ENCODE assay signal across 28 cellular contexts in genomic region chr9:125387861-125388524, GRCh38.
DNase-seq lines count a peak whose midpoint lies in the region; ATAC-seq, FAIRE-seq and TF ChIP-seq lines count a peak whose summit lies in the region.
"Had no signal": no experiment of that assay in that cellular context is flagged by ENCODE, and none has a peak within 500 bp of the region (broad histone marks: within the 10 kb centered on the region; RNA-seq: fewer than 3 reads in every experiment).

No MANE protein-coding gene starts in this region.

- H3K9me3 ChIP-seq in K562 (replicated peaks; ENCODE audit: control insufficient read depth, insufficient read depth, low read depth, low read length) (no peaks in the 10 kb centered on the region), HepG2 (ENCODE audit: low read length) (no peaks in the 10 kb centered on the region), upper lobe of right lung (no peaks in the 10 kb centered on the region)
- H3K9me3 ChIP-seq: HAP-1, SJSA1 had no signal

- POLR2A ChIA-PET in K562 (lab: Yijun Ruan, JAX) = interaction anchor here (0.5 kb wide), 2 partner anchors 791 to 1111 kb away, joined by 3 read pairs; no protein-coding TSS in a partner anchor
- POLR2A ChIA-PET in HepG2 (lab: Yijun Ruan, JAX) = no interaction called here

- 48% methylated on average over 14 of the region's 14 CpGs for WGBS in K562 (ENCODE audit: insufficient coverage, low coverage, missing lambda C conversion rate)
- 66% methylated on average over 13 of the region's 14 CpGs for WGBS in HepG2 (ENCODE audit: low lambda C conversion rate)

- no peak overlapping the region for H3K4me3 ChIP-seq in K562
- H3K4me3 ChIP-seq in HepG2 (replicated peaks in 1 of 3; ENCODE audit: insufficient read depth in 1 of 3, low read depth in 2 of 3, low read length in 3 of 3) = no peak overlapping the region
- no peak overlapping the region for H3K4me3 ChIP-seq in upper lobe of right lung
- H3K4me3 ChIP-seq: HAP-1, SJSA1 had no signal

- BruUV-seq in K562 (replicated peaks; lab: Mats Ljungman, UMichigan) = no TSS peak
- no TSS peak for BruUV-seq in HepG2 (replicated peaks; lab: Mats Ljungman, UMichigan)

- no peaks in the 10 kb centered on the region for H3K36me3 Mint-ChIP-seq in natural killer cell
- H3K36me3 Mint-ChIP-seq: CD8-positive, alpha-beta T cell had no signal

- peak overlapping the region in 1 of 2 experiments; percentile 55; a peak in 2 of 4 replicates for H3K9ac ChIP-seq in K562 (ENCODE audit: insufficient read depth in 1 of 2, low read depth in 2 of 2, low read length in 2 of 2)
- no peak overlapping the region for H3K9ac ChIP-seq in HepG2 (ENCODE audit: insufficient read depth, low read depth, low read length)

- no peak for TF ChIP-seq POLR2A in K562 (conservative IDR thresholded peaks at IDR 0.05)
- no peak for TF ChIP-seq POLR2A in HepG2 (IDR thresholded peaks at IDR 0.05; ENCODE audit: insufficient read depth in 1 of 2, low read depth in 2 of 2, low read length in 2 of 2)

- intact Hi-C loops in K562 (cut with micrococcal nuclease) = no loop called here
- intact Hi-C loops in HepG2 (cut with micrococcal nuclease; ENCODE audit: unreplicated experiment) = no loop called here
- intact Hi-C loops in upper lobe of right lung (cut with DNase I) = no loop called here
- intact Hi-C loops in natural killer cell (cut with micrococcal nuclease) = no loop called here

- no peak for TF ChIP-seq RAD21 in K562 (CRISPR knock-in tag; conservative IDR thresholded peaks at IDR 0.05 in 1 of 2, IDR thresholded peaks at IDR 0.05 in 1 of 2)
- TF ChIP-seq RAD21 in HepG2 (CRISPR knock-in tag; IDR thresholded peaks at IDR 0.05) = no peak

- H4K20me1 ChIP-seq in K562 (replicated peaks; ENCODE audit: control insufficient read depth, insufficient read depth, low read length) (no peaks in the 10 kb centered on the region), HepG2 (ENCODE audit: insufficient read depth, low read length) (no peaks in the 10 kb centered on the region)

- H3K4me2 ChIP-seq in K562 (ENCODE audit: insufficient read depth, low read length) = no peak overlapping the region
- H3K4me2 ChIP-seq in HepG2 (ENCODE audit: low read depth, low read length) = no peak overlapping the region

- peak; percentile 17 for DNase-seq in NCI-H146 (lab: John Stamatoyannopoulos, UW)
- DNase-seq in NCI-H146 treated with DMSO at 0.1 percent for 48 hours (lab: John Stamatoyannopoulos, UW; ENCODE audit: unreplicated experiment) = no peak
- DNase-seq in K562 (ENCODE audit: extremely low read depth in 1 of 4, low spot score in 3 of 4) = peak in 2 of 4 experiments; percentile 40 to 45
- DNase-seq in HepG2 (ENCODE audit: low spot score) = no peak
- no peak for DNase-seq in upper lobe of right lung
- no peak for DNase-seq in natural killer cell
- no peak for DNase-seq in NCI-H1105 (lab: John Stamatoyannopoulos, UW)
- DNase-seq in activated CD4-positive, alpha-beta T cell treated with anti-CD3 and anti-CD28 coated beads for 4 hours = no peak
- DNase-seq: CD8-positive, alpha-beta T cell; DMS 273 treated with DMSO at 0.1 percent for 48 hours; DND-41; GOT3; Karpas-422; NCI-H1092; NCI-H1436 treated with DMSO at 0.1 percent for 48 hours; NCI-H2029; NCI-H446; NCI-H524 treated with DMSO at 0.1 percent for 48 hours; NCI-H82; NK-92 treated with Interleukin-12 subunit alpha and Interleukin-12 subunit beta, amount 100 ng/mL, for 24 hours; PC-3 had no signal

- TF ChIP-seq EP300 in K562 (IDR thresholded peaks at IDR 0.05; ENCODE audit: low read length) (no peak), HepG2 (IDR thresholded peaks at IDR 0.05; ENCODE audit: low read depth in 2 of 2, low read length in 2 of 2) (no peak), HepG2 (CRISPR knock-in tag; IDR thresholded peaks at IDR 0.05; ENCODE audit: borderline replicate concordance) (no peak)

- H3K4me1 ChIP-seq in K562 (replicated peaks in 1 of 2; ENCODE audit: control insufficient read depth in 2 of 2, insufficient read depth in 2 of 2, low read length in 2 of 2) = peaks cover 0 to 11% of the 10 kb centered on the region in 2 experiments; a peak in 2 of 5 replicates
- H3K4me1 ChIP-seq in HepG2 (ENCODE audit: insufficient read depth, low read length) = peaks cover 26% of the 10 kb centered on the region
- no peaks in the 10 kb centered on the region for H3K4me1 ChIP-seq in upper lobe of right lung
- H3K4me1 ChIP-seq: HAP-1, SJSA1 had no signal

- no peaks in the 10 kb centered on the region for H3K79me2 ChIP-seq in K562 (ENCODE audit: control insufficient read depth, insufficient read depth, low read length)
- no peaks in the 10 kb centered on the region for H3K79me2 ChIP-seq in HepG2 (ENCODE audit: insufficient read depth, low read length)

- peaks cover 0 to 4% of the 10 kb centered on the region in 2 donors for H3K4me1 Mint-ChIP-seq in natural killer cell
- H3K4me1 Mint-ChIP-seq: B cell had no signal

- H3K9me1 ChIP-seq in K562 (ENCODE audit: control insufficient read depth, insufficient read depth, low read length) = no peaks in the 10 kb centered on the region

- ATAC-seq in K562 (peak; percentile 83), HepG2 (no peak), upper lobe of right lung (peak; percentile 24), natural killer cell (no peak)
- ATAC-seq: CD8-positive, alpha-beta T cell; PC-3; Right ventricle myocardium inferior had no signal

- CTCF ChIA-PET in K562 (lab: Yijun Ruan, JAX; ENCODE audit: low intra/inter-chr PET ratio) (no interaction called here), HepG2 (lab: Yijun Ruan, JAX; ENCODE audit: low intra/inter-chr PET ratio, low total read pairs) (no interaction called here)

- H3K27me3 Mint-ChIP-seq in natural killer cell (ENCODE audit: low read depth in 2 of 2) = no peaks in the 10 kb centered on the region

- H3K4me3 Mint-ChIP-seq in natural killer cell = no peak overlapping the region
- H3K4me3 Mint-ChIP-seq: B cell; CD8-positive, alpha-beta T cell had no signal

- H3K27me3 ChIP-seq in K562 (ENCODE audit: control insufficient read depth in 2 of 2, insufficient read depth in 2 of 2, low read length in 2 of 2) = no peaks in the 10 kb centered on the region
- H3K27me3 ChIP-seq in HepG2 (ENCODE audit: control insufficient read depth in 1 of 2, insufficient read depth in 2 of 2, low read length in 2 of 2) = no peaks in the 10 kb centered on the region
- H3K27me3 ChIP-seq in upper lobe of right lung = no peaks in the 10 kb centered on the region
- H3K27me3 ChIP-seq: SJSA1 had no signal

- FAIRE-seq in K562 (lab: Jason Lieb, UNC) = peak; percentile 58
- FAIRE-seq in HepG2 (lab: Jason Lieb, UNC) = no peak
- FAIRE-seq: GM18507 had no signal

- H2AFZ ChIP-seq in K562 (ENCODE audit: low read depth, low read length) (peak overlapping the region; percentile 52; the same call in 1 of the 2 replicates), HepG2 (ENCODE audit: low read length) (no peak overlapping the region)

- in situ Hi-C loops in K562 (cut with MboI) = no loop called here
- in situ Hi-C loops in HepG2 (cut with HindIII; ENCODE audit: extremely low pct_ligation_motif_present, low pct_unique_long_range_greater_than_20kb) = no loop called here

- no peak overlapping the region for H3K27ac ChIP-seq in K562 (ENCODE audit: extremely low read depth, low read depth, low read length)
- H3K27ac ChIP-seq in HepG2 (ENCODE audit: extremely low read length, insufficient read depth, low read length) = no peak overlapping the region
- H3K27ac ChIP-seq in upper lobe of right lung = no peak overlapping the region
- H3K27ac ChIP-seq: 22Rv1, C4-2B, SJSA1 had no signal

- H3K9me3 Mint-ChIP-seq in natural killer cell = no peaks in the 10 kb centered on the region
- H3K9me3 Mint-ChIP-seq: CD8-positive, alpha-beta T cell had no signal

- H3K27ac Mint-ChIP-seq in natural killer cell = no peak overlapping the region
- H3K27ac Mint-ChIP-seq: B cell; CD8-positive, alpha-beta T cell had no signal

- TF ChIP-seq CTCF in K562 (IDR thresholded peaks at IDR 0.05 in 2 of 3, conservative IDR thresholded peaks at IDR 0.05 in 1 of 3; ENCODE audit: insufficient read depth in 2 of 3, low read depth in 1 of 3, low read length in 3 of 3) (no peak), HepG2 (CRISPR knock-in tag; IDR thresholded peaks at IDR 0.05) (no peak), upper lobe of right lung (IDR thresholded peaks at IDR 0.05) (no peak), natural killer cell (IDR thresholded peaks at IDR 0.05) (no peak)

- H3K36me3 ChIP-seq in K562 (ENCODE audit: control insufficient read depth, insufficient read depth, low read length) (no peaks in the 10 kb centered on the region), HepG2 (replicated peaks in 1 of 2; ENCODE audit: control insufficient read depth in 1 of 2, insufficient read depth in 2 of 2, low read length in 2 of 2) (no peaks in the 10 kb centered on the region), upper lobe of right lung (no peaks in the 10 kb centered on the region)
- H3K36me3 ChIP-seq: HAP-1, SJSA1 had no signal

TF ChIP-seq in K562, 482 proteins besides CTCF, POLR2A, EP300 and RAD21 (continues in another document):
- TF ChIP-seq ZNF41 (CRISPR knock-in tag; conservative IDR thresholded peaks at IDR 0.05) (no peak), ESRRA (IDR thresholded peaks at IDR 0.05; ENCODE audit: borderline replicate concordance, low read depth) (0 out of 2 replicates have a peak, but pooled peaks have one; percentile 36), TOE1 (IDR thresholded peaks at IDR 0.05; ENCODE audit: borderline replicate concordance) (no peak), TOE1 (CRISPR knock-in tag; IDR thresholded peaks at IDR 0.05; ENCODE audit: borderline replicate concordance, low read depth) (no peak), ZNF79 (CRISPR knock-in tag; IDR thresholded peaks at IDR 0.05; ENCODE audit: low read depth) (no peak)

TF ChIP-seq in HepG2, 621 proteins besides CTCF, POLR2A, EP300 and RAD21 (continues in another document):
- TF ChIP-seq CREM (IDR thresholded peaks at IDR 0.05) (no peak), CREM (CRISPR knock-in tag; IDR thresholded peaks at IDR 0.05) (no peak), ATF3 (CRISPR knock-in tag; IDR thresholded peaks at IDR 0.05) (no peak), BORCS8-MEF2B (CRISPR knock-in tag; IDR thresholded peaks at IDR 0.05) (peak; percentile 10; the same call in 1 of the 2 replicates), ZBTB38 (CRISPR knock-in tag; IDR thresholded peaks at IDR 0.05) (no peak), REL (CRISPR knock-in tag; conservative IDR thresholded peaks at IDR 0.05) (no peak), SP2 (CRISPR knock-in tag; IDR thresholded peaks at IDR 0.05) (no peak), KDM1A (CRISPR knock-in tag; IDR thresholded peaks at IDR 0.05) (no peak), U2AF1 (optimal IDR thresholded peaks at IDR 0.05; ENCODE audit: low read depth, low read length) (no peak)

Comparison
In these comparisons a context has a peak if more than half of its experiments do, and no peak if none do; other contexts are left out.
1. ATAC-seq: peak in K562 (single experiment) and upper lobe of right lung (single experiment); none in HepG2 (single experiment) and natural killer cell (0 of 3).